ENCODE assay signal across 14 cellular contexts in genomic region chr4:79650794-79651431, GRCh38.
DNase-seq lines count a peak whose midpoint lies in the region; FAIRE-seq and TF ChIP-seq lines count a peak whose summit lies in the region.
"Had no signal": no experiment of that assay in that cellular context is flagged by ENCODE, and none has a peak within 500 bp of the region (broad histone marks: within the 10 kb centered on the region; RNA-seq: fewer than 3 reads in every experiment).

No MANE protein-coding gene starts in this region.

- H3K9me3 ChIP-seq in uterus = no peaks in the 10 kb centered on the region

- intact Hi-C loops in uterus (cut with DNase I; ENCODE audit: low total_unique reads) = no loop called here

- peak overlapping the region in 2 of 5 experiments; percentile 8 to 17 for H3K4me3 Mint-ChIP-seq in brain
- H3K4me3 Mint-ChIP-seq: CD8-positive, alpha-beta T cell; T-helper 1 cell treated with Interleukin-12 subunit alpha and Interleukin-12 subunit beta and Interleukin-4 antibody, amounts not matched to agents 30 μg/mL and 1 μg/mL, for 36 hours had no signal

- no peaks in the 10 kb centered on the region for H3K36me3 Mint-ChIP-seq in brain
- H3K36me3 Mint-ChIP-seq: CD8-positive, alpha-beta T cell had no signal

- H3K36me3 ChIP-seq in uterus = no peaks in the 10 kb centered on the region

- H3K27me3 ChIP-seq in uterus = no peaks in the 10 kb centered on the region

- H3K27ac Mint-ChIP-seq in brain = peak overlapping the region in 4 of 5 experiments; percentile 5 to 57 (median 44)
- H3K27ac Mint-ChIP-seq: CD8-positive, alpha-beta T cell; T-helper 1 cell treated with Interleukin-12 subunit alpha and Interleukin-12 subunit beta and Interleukin-4 antibody, amounts not matched to agents 30 μg/mL and 1 μg/mL, for 36 hours had no signal

- peaks cover 0 to under 1% (median 0%) of the 10 kb centered on the region in 5 experiments for H3K9me3 Mint-ChIP-seq in brain
- H3K9me3 Mint-ChIP-seq: CD8-positive, alpha-beta T cell; T-helper 1 cell treated with Interleukin-12 subunit alpha and Interleukin-12 subunit beta and Interleukin-4 antibody, amounts not matched to agents 30 μg/mL and 1 μg/mL, for 36 hours had no signal

- H3K27ac ChIP-seq in uterus = peak overlapping the region in 1 of 2 donors; percentile 59

- TF ChIP-seq POLR2A in uterus (IDR thresholded peaks at IDR 0.05) = no peak
- TF ChIP-seq POLR2A in GM12892 (IDR thresholded peaks at IDR 0.05; ENCODE audit: low read depth, low read length) = no peak

- H3K4me1 Mint-ChIP-seq in brain = peaks cover 26% of the 10 kb centered on the region

- no peak for FAIRE-seq in GM12892 (lab: Jason Lieb, UNC)
- FAIRE-seq: frontal cortex had no signal

- no peaks in the 10 kb centered on the region for H3K27me3 Mint-ChIP-seq in brain

- no peak for TF ChIP-seq CTCF in brain (conservative IDR thresholded peaks at IDR 0.05)
- no peak for TF ChIP-seq CTCF in uterus (IDR thresholded peaks at IDR 0.05)

- DNase-seq in A172 (ENCODE audit: low spot score) = peak; percentile 83
- peak; percentile 76 for DNase-seq in HT1080 (ENCODE audit: low read depth)
- DNase-seq in kidney tubule cell (ENCODE audit: low spot score) = peak; percentile 86
- DNase-seq in cerebellar cortex (ENCODE audit: low spot score) = no peak
- DNase-seq in uterus = no peak
- no peak for DNase-seq in RPMI8226
- DNase-seq in GM12892 (ENCODE audit: insufficient read length) = no peak
- DNase-seq: activated gamma-delta T cell treated with Interleukin-2 at 50 U/mL for 16 hours; CD8-positive, alpha-beta T cell; NCI-H1436; nucleus accumbens had no signal

- no peak overlapping the region for H3K4me3 ChIP-seq in uterus

- H3K4me1 ChIP-seq in uterus = no peaks in the 10 kb centered on the region

Comparison
In these comparisons a context has a peak if more than half of its experiments do, and no peak if none do; other contexts are left out.
1. DNase-seq: peak in A172 (single experiment), HT1080 (single experiment) and kidney tubule cell (single experiment); none in cerebellar cortex (single experiment), uterus (0 of 2), RPMI8226 (single experiment) and GM12892 (single experiment).